ENCODE assay signal across 1 cellular context in the genomic region with DNA sequence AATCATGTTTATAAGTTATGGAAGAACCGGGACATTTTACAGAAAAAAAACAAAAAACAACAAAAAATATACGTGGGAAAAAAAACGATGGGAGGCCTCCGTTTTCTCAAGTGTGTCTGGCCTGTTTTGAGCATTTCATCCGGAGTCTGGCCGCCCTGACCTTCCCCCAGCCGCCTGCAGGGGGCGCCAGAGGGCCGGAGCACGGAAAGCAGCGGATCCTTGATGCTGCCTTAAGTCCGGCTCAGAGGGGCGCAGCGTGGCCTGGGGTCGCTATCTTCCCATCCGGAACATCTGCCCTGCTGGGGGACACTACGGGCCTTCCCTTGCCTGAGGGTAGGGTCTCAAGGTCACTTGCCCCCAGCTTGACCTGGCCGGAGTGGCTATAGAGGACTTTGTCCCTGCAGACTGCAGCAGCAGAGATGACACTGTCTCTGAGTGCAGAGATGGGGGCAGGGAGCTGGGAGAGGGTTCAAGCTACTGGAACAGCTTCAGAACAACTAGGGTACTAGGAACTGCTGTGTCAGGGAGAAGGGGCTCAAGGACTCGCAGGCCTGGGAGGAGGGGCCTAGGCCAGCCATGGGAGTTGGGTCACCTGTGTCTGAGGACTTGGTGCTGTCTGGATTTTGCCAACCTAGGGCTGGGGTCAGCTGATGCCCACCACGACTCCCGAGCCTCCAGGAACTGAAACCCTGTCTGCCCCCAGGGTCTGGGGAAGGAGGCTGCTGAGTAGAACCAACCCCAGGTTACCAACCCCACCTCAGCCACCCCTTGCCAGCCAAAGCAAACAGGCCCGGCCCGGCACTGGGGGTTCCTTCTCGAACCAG.
A peak's percentile ranks its signal among the peaks of the same experiment; 100 is the strongest.
TF ChIP-seq lines count a peak whose summit lies in the region.

No MANE protein-coding gene starts in this region.

TF ChIP-seq in GM12878, 131 proteins besides CTCF, POLR2A, EP300 and RAD21:
- 0 out of 4 replicates have a peak, but pooled peaks of 1 of the 2 experiments have one; percentile 15 for TF ChIP-seq SRF (IDR thresholded peaks at IDR 0.05; ENCODE audit: low read depth in 2 of 2, low read length in 2 of 2)
- TF ChIP-seq NRF1 (conservative IDR thresholded peaks at IDR 0.05; ENCODE audit: low read depth, low read length): no peak
- no peak for TF ChIP-seq MYC (IDR thresholded peaks at IDR 0.05; ENCODE audit: insufficient read depth, insufficient read length, insufficient replicate concordance, low read length, severe bottlenecking)
- 0 out of 2 replicates have a peak, but pooled peaks have one; percentile 11 for TF ChIP-seq TCF3 (IDR thresholded peaks at IDR 0.05; ENCODE audit: borderline replicate concordance, insufficient read depth, low read depth, low read length)
- 0 out of 2 replicates have a peak, but pooled peaks have one; percentile 24 for TF ChIP-seq CREB1 (IDR thresholded peaks at IDR 0.05; ENCODE audit: low read depth)
- TF ChIP-seq ZNF687 (IDR thresholded peaks at IDR 0.05): no peak
- peak; percentile 80 for TF ChIP-seq SMC3 (IDR thresholded peaks at IDR 0.05; ENCODE audit: borderline replicate concordance, low read length)
- TF ChIP-seq TARDBP (IDR thresholded peaks at IDR 0.05; ENCODE audit: borderline replicate concordance): 0 out of 2 replicates have a peak, but pooled peaks have one; percentile 18
- TF ChIP-seq LARP7 (IDR thresholded peaks at IDR 0.05): peak; percentile 41; the same call in 1 of the 2 replicates
- TF ChIP-seq, protein P1, sequence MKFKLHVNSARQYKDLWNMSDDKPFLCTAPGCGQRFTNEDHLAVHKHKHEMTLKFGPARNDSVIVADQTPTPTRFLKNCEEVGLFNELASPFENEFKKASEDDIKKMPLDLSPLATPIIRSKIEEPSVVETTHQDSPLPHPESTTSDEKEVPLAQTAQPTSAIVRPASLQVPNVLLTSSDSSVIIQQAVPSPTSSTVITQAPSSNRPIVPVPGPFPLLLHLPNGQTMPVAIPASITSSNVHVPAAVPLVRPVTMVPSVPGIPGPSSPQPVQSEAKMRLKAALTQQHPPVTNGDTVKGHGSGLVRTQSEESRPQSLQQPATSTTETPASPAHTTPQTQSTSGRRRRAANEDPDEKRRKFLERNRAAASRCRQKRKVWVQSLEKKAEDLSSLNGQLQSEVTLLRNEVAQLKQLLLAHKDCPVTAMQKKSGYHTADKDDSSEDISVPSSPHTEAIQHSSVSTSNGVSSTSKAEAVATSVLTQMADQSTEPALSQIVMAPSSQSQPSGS (IDR thresholded peaks at IDR 0.05; ENCODE audit: low read length): 0 out of 2 replicates have a peak, but pooled peaks have one; percentile 20
- TF ChIP-seq NR2F1 (conservative IDR thresholded peaks at IDR 0.05): peak; percentile 60; the same call in 1 of the 2 replicates
- peak; percentile 51; the same call in 1 of the 2 replicates for TF ChIP-seq YY1 (IDR thresholded peaks at IDR 0.05; ENCODE audit: low read depth, low read length)
